In genomic region chr14:103624860-103625259, GRCh38 we compare ENCODE assay signal across 8 cellular contexts. TPM values are rescaled to one million over a fixed set of nuclear protein-coding genes. Genes with fewer than 3 reads are reported as not detected.
DNase-seq lines count a peak whose midpoint lies in the region; ATAC-seq and TF ChIP-seq lines count a peak whose summit lies in the region.

No MANE protein-coding gene starts in this region.

- ATAC-seq in Right ventricle myocardium inferior (peak; percentile 27), HG03457 (IDR thresholded peaks at IDR 0.05; ENCODE audit: unreplicated experiment) (no peak), HG02763 (IDR thresholded peaks at IDR 0.05; ENCODE audit: unreplicated experiment) (no peak), GM18505 (IDR thresholded peaks at IDR 0.05; ENCODE audit: unreplicated experiment) (no peak)

- no peak for TF ChIP-seq POLR2A in GM18505 (IDR thresholded peaks at IDR 0.05; ENCODE audit: borderline replicate concordance, extremely low read depth, insufficient read depth, insufficient read length)

- no peaks in the 10 kb centered on the region for H3K9me3 Mint-ChIP-seq in activated CD4-positive, alpha-beta memory T cell treated with anti-CD3 and anti-CD28 coated beads for 36 hours

- peaks cover 16% of the 10 kb centered on the region for H3K4me1 Mint-ChIP-seq in activated CD4-positive, alpha-beta memory T cell treated with anti-CD3 and anti-CD28 coated beads for 36 hours (ENCODE audit: low read depth)

- intact Hi-C loops in activated CD4-positive, alpha-beta memory T cell treated with anti-CD3 and anti-CD28 coated beads for 36 hours (cut with micrococcal nuclease): loop anchor here (1.0 kb wide), 1 partner anchor 63 kb away; the partner anchor contains the start of genes BAG5 and COA8
- intact Hi-C loops in Right ventricle myocardium inferior (cut with DNase I): loop anchor here (5.0 kb wide), 1 partner anchor 48 kb away; no protein-coding TSS in a partner anchor

- no peaks in the 10 kb centered on the region for H3K36me3 Mint-ChIP-seq in activated CD4-positive, alpha-beta memory T cell treated with anti-CD3 and anti-CD28 coated beads for 36 hours

- peak; percentile 12 for DNase-seq in stimulated activated naive CD4-positive, alpha-beta T cell treated with Interleukin-2 at 50 U/mL for 16 hours (lab: John Stamatoyannopoulos, UW)
- no peak for DNase-seq in stimulated activated naive CD4-positive, alpha-beta T cell (lab: John Stamatoyannopoulos, UW)
- DNase-seq in activated CD4-positive, alpha-beta memory T cell treated with anti-CD3 and anti-CD28 coated beads for 36 hours: peak; percentile 53
- peak; percentile 85 for DNase-seq in Right ventricle myocardium inferior (ENCODE audit: missing footprints)
- peak; percentile 27 to 39 for DNase-seq in stimulated activated CD4-positive, alpha-beta T cell treated with anti-CD3 and anti-CD28 coated beads, Interleukin-2, amount 100 ng/mL, for 24 hours

- no peaks in the 10 kb centered on the region for H3K27me3 Mint-ChIP-seq in activated CD4-positive, alpha-beta memory T cell treated with anti-CD3 and anti-CD28 coated beads for 36 hours

- CTCF ChIA-PET in activated CD4-positive, alpha-beta memory T cell treated with anti-CD3 and anti-CD28 coated beads for 36 hours (lab: Charles Lee): interaction anchor here (0.6 kb wide), 1 partner anchor 11 kb away, joined by 3 read pairs; no protein-coding TSS in a partner anchor

- POLR2A ChIA-PET in activated CD4-positive, alpha-beta memory T cell treated with anti-CD3 and anti-CD28 coated beads for 36 hours (lab: Charles Lee): no interaction called here

- peak overlapping the region; percentile 56 for H3K27ac Mint-ChIP-seq in activated CD4-positive, alpha-beta memory T cell treated with anti-CD3 and anti-CD28 coated beads for 36 hours

- H3K4me3 Mint-ChIP-seq in activated CD4-positive, alpha-beta memory T cell treated with anti-CD3 and anti-CD28 coated beads for 36 hours: no peak overlapping the region

RNA-seq across cellular contexts. Expression of gene KLC1, which starts 4.2 kb away (rescaled TPM):
- total RNA-seq in activated CD4-positive, alpha-beta memory T cell treated with anti-CD3 and anti-CD28 coated beads for 36 hours: 100 to 1,000 TPM; 119 to 130 TPM
- total RNA-seq in Right ventricle myocardium inferior: 151 TPM

Comparison
In these comparisons a context has a peak if more than half of its experiments do, and no peak if none do; other contexts are left out.
1. DNase-seq: peak in stimulated activated naive CD4-positive, alpha-beta T cell treated with Interleukin-2 at 50 U/mL for 16 hours (single experiment), activated CD4-positive, alpha-beta memory T cell treated with anti-CD3 and anti-CD28 coated beads for 36 hours (single experiment), Right ventricle myocardium inferior (single experiment) and stimulated activated CD4-positive, alpha-beta T cell treated with anti-CD3 and anti-CD28 coated beads, Interleukin-2, amount 100 ng/mL, for 24 hours (2 of 2); none in stimulated activated naive CD4-positive, alpha-beta T cell (0 of 6).